15 cellular contexts compared by ENCODE assay signal in the genomic region with DNA sequence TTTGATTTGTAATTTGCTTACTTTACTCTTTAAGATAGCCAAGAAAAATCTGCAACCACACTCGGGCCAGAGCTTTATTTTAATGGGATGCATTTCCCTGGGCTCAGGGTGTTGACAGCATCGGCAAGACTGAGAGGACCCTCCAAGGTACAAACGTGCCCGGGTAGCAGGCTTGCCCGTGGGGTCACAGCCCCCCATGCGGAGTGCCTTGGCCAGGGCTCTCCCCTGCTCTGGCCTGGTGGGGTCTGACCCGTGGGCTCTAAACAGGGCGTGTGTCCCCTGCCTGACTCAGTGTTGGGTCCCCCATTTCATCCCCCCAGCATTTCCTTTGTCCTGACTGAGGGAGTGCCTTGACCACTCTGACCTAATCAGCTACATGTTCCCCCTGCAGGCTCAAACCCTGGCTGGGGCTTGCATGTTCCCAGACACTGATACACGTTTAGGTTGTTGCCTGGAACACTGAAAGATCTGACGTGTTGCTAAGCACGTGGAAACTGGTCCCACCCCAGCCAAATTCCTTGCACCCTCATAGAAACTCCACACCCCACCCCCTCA. TPM values are rescaled to one million over a fixed set of nuclear protein-coding genes. Genes with fewer than 3 reads are reported as not detected.
A peak's percentile ranks its signal among the peaks of the same experiment; 100 is the strongest.
DNase-seq lines count a peak whose midpoint lies in the region; ATAC-seq, FAIRE-seq and TF ChIP-seq lines count a peak whose summit lies in the region.
"Not testable (repeated sequence)": the region's sequence is repeated elsewhere in the genome, so short reads cannot be mapped to it uniquely, and the experiment has no call there.
"Had no signal": no experiment of that assay in that cellular context is flagged by ENCODE, and none has a peak within 500 bp of the region (broad histone marks: within the 10 kb centered on the region; RNA-seq: fewer than 3 reads in every experiment).

No MANE protein-coding gene starts in this region.

- not testable (repeated sequence) for TF ChIP-seq CTCF in K562 (IDR thresholded peaks at IDR 0.05 in 2 of 3, conservative IDR thresholded peaks at IDR 0.05 in 1 of 3; ENCODE audit: insufficient read depth in 2 of 3, low read depth in 1 of 3, low read length in 3 of 3); HepG2 (CRISPR knock-in tag; IDR thresholded peaks at IDR 0.05); upper lobe of right lung (IDR thresholded peaks at IDR 0.05)

- POLR2A ChIA-PET in K562 (lab: Yijun Ruan, JAX), result interaction anchor here (2.5 kb wide), 1 partner anchor 8 kb away, joined by 9 read pairs; the partner anchor contains the start of gene MZT2A
- POLR2A ChIA-PET in HepG2 (lab: Yijun Ruan, JAX), result not testable (repeated sequence)

- peak; percentile 15 for DNase-seq in activated T-cell treated with anti-CD3 and anti-CD28 coated beads, Interleukin-2, amount 50 U/mL, for 24 hours
- DNase-seq in K562 (ENCODE audit: extremely low read depth in 1 of 4, low spot score in 3 of 4); HepG2 (ENCODE audit: low spot score): not testable (repeated sequence)
- DNase-seq in cardiac septum (ENCODE audit: low spot score), result peak; percentile 56
- DNase-seq in posterior vena cava (ENCODE audit: low spot score), result peak; percentile 61
- DNase-seq in upper lobe of right lung, result peak; percentile 7

- intact Hi-C loops in K562 (cut with micrococcal nuclease), result loop anchor here (10.0 kb wide), 1 partner anchor 1300 kb away; the partner anchor contains the start of genes MZT2B and SMPD4
- intact Hi-C loops in cardiac septum (cut with DNase I); HepG2 (cut with micrococcal nuclease; ENCODE audit: unreplicated experiment); posterior vena cava (cut with DNase I); upper lobe of right lung (cut with DNase I): not testable (repeated sequence)

- H3K27me3 ChIP-seq in K562 (ENCODE audit: control insufficient read depth in 2 of 2, insufficient read depth in 2 of 2, low read length in 2 of 2); HepG2 (ENCODE audit: control insufficient read depth in 1 of 2, insufficient read depth in 2 of 2, low read length in 2 of 2); upper lobe of right lung: not testable (repeated sequence)

- not testable (repeated sequence) for H3K27ac ChIP-seq in K562 (ENCODE audit: extremely low read depth, low read depth, low read length); HepG2 (ENCODE audit: extremely low read length, insufficient read depth, low read length); upper lobe of right lung

- H3K9me3 Mint-ChIP-seq in activated T-cell treated with anti-CD3 and anti-CD28 coated beads, Interleukin-2, amount 50 U/mL, for 24 hours, result not testable (repeated sequence)

- ATAC-seq in K562, HepG2, upper lobe of right lung: not testable (repeated sequence)

- TF ChIP-seq POLR2A in K562 (conservative IDR thresholded peaks at IDR 0.05), result not testable (repeated sequence)
- TF ChIP-seq POLR2A in HepG2 (IDR thresholded peaks at IDR 0.05; ENCODE audit: insufficient read depth in 1 of 2, low read depth in 2 of 2, low read length in 2 of 2), result peak in 1 of 2 experiments; percentile 19; a peak in 1 of 4 replicates

- not testable (repeated sequence) for H3K9me3 ChIP-seq in K562 (replicated peaks; ENCODE audit: control insufficient read depth, insufficient read depth, low read depth, low read length); HepG2 (ENCODE audit: low read length); upper lobe of right lung

- H3K4me3 ChIP-seq in K562; HepG2 (replicated peaks in 1 of 3; ENCODE audit: insufficient read depth in 1 of 3, low read depth in 2 of 3, low read length in 3 of 3); upper lobe of right lung: not testable (repeated sequence)

- H3K27ac Mint-ChIP-seq in activated T-cell treated with anti-CD3 and anti-CD28 coated beads, Interleukin-2, amount 50 U/mL, for 24 hours, result not testable (repeated sequence)

- H2AFZ ChIP-seq in K562 (ENCODE audit: low read depth, low read length); HepG2 (ENCODE audit: low read length): not testable (repeated sequence)

- not testable (repeated sequence) for H3K4me3 Mint-ChIP-seq in activated T-cell treated with anti-CD3 and anti-CD28 coated beads, Interleukin-2, amount 50 U/mL, for 24 hours

- not testable (repeated sequence) for H3K9ac ChIP-seq in K562 (ENCODE audit: insufficient read depth in 1 of 2, low read depth in 2 of 2, low read length in 2 of 2); HepG2 (ENCODE audit: insufficient read depth, low read depth, low read length)

- H3K4me1 ChIP-seq in K562 (replicated peaks in 1 of 2; ENCODE audit: control insufficient read depth in 2 of 2, insufficient read depth in 2 of 2, low read length in 2 of 2) (peaks cover 0 to 19% of the 10 kb centered on the region in 2 experiments; a peak in 3 of 5 replicates), HepG2 (ENCODE audit: insufficient read depth, low read length) (peaks cover 27% of the 10 kb centered on the region)
- H3K4me1 ChIP-seq in upper lobe of right lung, result not testable (repeated sequence)

- H3K4me1 Mint-ChIP-seq in activated T-cell treated with anti-CD3 and anti-CD28 coated beads, Interleukin-2, amount 50 U/mL, for 24 hours (ENCODE audit: low read depth), result peaks cover 16% of the 10 kb centered on the region

- in situ Hi-C loops in K562 (cut with MboI), result not testable (repeated sequence)
- in situ Hi-C loops in HepG2 (cut with HindIII; ENCODE audit: extremely low pct_ligation_motif_present, low pct_unique_long_range_greater_than_20kb), result loop anchor here (25.0 kb wide), 1 partner anchor 1298 kb away; the partner anchor contains the start of genes MZT2B, SMPD4 and TUBA3E

- CTCF ChIA-PET in K562 (lab: Yijun Ruan, JAX; ENCODE audit: low intra/inter-chr PET ratio); HepG2 (lab: Yijun Ruan, JAX; ENCODE audit: low intra/inter-chr PET ratio, low total read pairs): not testable (repeated sequence)

- not testable (repeated sequence) for H4K20me1 ChIP-seq in K562 (replicated peaks; ENCODE audit: control insufficient read depth, insufficient read depth, low read length); HepG2 (ENCODE audit: insufficient read depth, low read length)

- not testable (repeated sequence) for H3K4me2 ChIP-seq in K562 (ENCODE audit: insufficient read depth, low read length); HepG2 (ENCODE audit: low read depth, low read length)

- BruUV-seq in K562 (replicated peaks; lab: Mats Ljungman, UMichigan); HepG2 (replicated peaks; lab: Mats Ljungman, UMichigan): not testable (repeated sequence)

- WGBS in K562 (ENCODE audit: insufficient coverage, low coverage, missing lambda C conversion rate), result 76% methylated on average over 11 of the region's 11 CpGs
- WGBS in HepG2 (ENCODE audit: low lambda C conversion rate), result 94% methylated on average over 9 of the region's 11 CpGs

- H3K9me1 ChIP-seq in K562 (ENCODE audit: control insufficient read depth, insufficient read depth, low read length), result not testable (repeated sequence)

- H3K36me3 Mint-ChIP-seq in activated T-cell treated with anti-CD3 and anti-CD28 coated beads, Interleukin-2, amount 50 U/mL, for 24 hours (ENCODE audit: low read depth), result peaks cover 64% of the 10 kb centered on the region

- peak; percentile 57 for FAIRE-seq in K562 (lab: Jason Lieb, UNC)
- FAIRE-seq in HepG2 (lab: Jason Lieb, UNC), result not testable (repeated sequence)

- peaks cover 43% of the 10 kb centered on the region; the same call in 1 of the 3 replicates for H3K36me3 ChIP-seq in K562 (ENCODE audit: control insufficient read depth, insufficient read depth, low read length)
- peaks cover 3 to 17% of the 10 kb centered on the region in 2 experiments; a peak in 3 of 5 replicates for H3K36me3 ChIP-seq in HepG2 (replicated peaks in 1 of 2; ENCODE audit: control insufficient read depth in 1 of 2, insufficient read depth in 2 of 2, low read length in 2 of 2)
- not testable (repeated sequence) for H3K36me3 ChIP-seq in upper lobe of right lung

- H3K27me3 Mint-ChIP-seq in activated T-cell treated with anti-CD3 and anti-CD28 coated beads, Interleukin-2, amount 50 U/mL, for 24 hours, result not testable (repeated sequence)

- peaks cover 20% of the 10 kb centered on the region for H3K79me2 ChIP-seq in K562 (ENCODE audit: control insufficient read depth, insufficient read depth, low read length)
- peaks cover 13% of the 10 kb centered on the region for H3K79me2 ChIP-seq in HepG2 (ENCODE audit: insufficient read depth, low read length)

- not testable (repeated sequence) for TF ChIP-seq EP300 in K562 (IDR thresholded peaks at IDR 0.05; ENCODE audit: low read length); HepG2 (IDR thresholded peaks at IDR 0.05; ENCODE audit: low read depth in 2 of 2, low read length in 2 of 2); HepG2 (CRISPR knock-in tag; IDR thresholded peaks at IDR 0.05; ENCODE audit: borderline replicate concordance)

- not testable (repeated sequence) for TF ChIP-seq RAD21 in K562 (CRISPR knock-in tag; conservative IDR thresholded peaks at IDR 0.05 in 1 of 2, IDR thresholded peaks at IDR 0.05 in 1 of 2); HepG2 (CRISPR knock-in tag; IDR thresholded peaks at IDR 0.05)

RNA-seq across cellular contexts. Expression of gene MZT2A, which starts 7.2 kb away (rescaled TPM):
- 25.8 and 78.6 TPM in 2 replicates for total RNA-seq in K562 (2011; cell fraction: chromatin; rRNA removed; ENCODE audit: low replicate concordance)
- total RNA-seq in K562 (2011; cell fraction: nucleolus; rRNA removed), result 83.4 and 85.7 TPM in 2 replicates
- 47.7 and 51.6 TPM in 2 replicates for total RNA-seq in K562 (2011; cell fraction: nucleoplasm; rRNA removed)
- total RNA-seq in K562 (2014; rRNA removed) (355 and 449 TPM in 2 replicates), K562 (2014; rRNA removed; fragmentation: Illumina TruSeq; extraction: Trizol) (14.0 and 16.2 TPM in 2 replicates), K562 (2015; rRNA removed; fragmentation: Illumina TruSeq; extraction: Trizol) (101 and 116 TPM in 2 replicates), K562 (2021) (261 and 263 TPM in 2 replicates), cardiac septum (79.3 TPM), HepG2 (2016; rRNA removed; fragmentation: Illumina TruSeq; extraction: Trizol) (291 and 349 TPM in 2 replicates), posterior vena cava (10 to 100 TPM; 42.8 to 44.5 TPM), upper lobe of right lung (46.5 TPM)
- polyA plus RNA-seq in K562 (2011; rRNA removed) (124 and 159 TPM in 2 replicates), K562 (2014; fragmentation: Illumina TruSeq; extraction: Trizol) (12.3 and 61.7 TPM in 2 replicates), K562 (2014; fragmentation: Nextera tagmentation; extraction: Ambion mirVana) (10 to 100 TPM in 1 of 2 experiments, 1 to 10 TPM in 1; 5.8 to 10.8 TPM), K562 (2014; rRNA removed) (313 and 341 TPM in 2 replicates), HepG2 (2011; rRNA removed) (205 and 221 TPM in 2 replicates)
- 129 and 471 TPM in 2 replicates for polyA plus RNA-seq in K562 (2011; cell fraction: cytosol; rRNA removed)
- 79.8 and 83.1 TPM in 2 replicates for polyA plus RNA-seq in K562 (2011; cell fraction: nucleus; rRNA removed)
- polyA plus RNA-seq in K562 (2012), result 211 and 226 TPM in 2 replicates
- 11.0 and 12.8 TPM in 2 replicates for polyA minus RNA-seq in K562 (2011; rRNA and poly(A)+ RNA removed)
- polyA minus RNA-seq in K562 (2011; cell fraction: cytosol; rRNA and poly(A)+ RNA removed), result 40.8 and 54.0 TPM in 2 replicates
- 29.5 and 33.0 TPM in 2 replicates for polyA minus RNA-seq in K562 (2011; cell fraction: nucleus; rRNA and poly(A)+ RNA removed)
- total RNA-seq in HepG2 (2016; cell fraction: cytosol; rRNA removed; fragmentation: Illumina TruSeq; extraction: Trizol; ENCODE audit: low read depth), result 428 and 487 TPM in 2 replicates
- total RNA-seq in HepG2 (2016; cell fraction: insoluble cytoplasmic fraction; rRNA removed; fragmentation: Illumina TruSeq; extraction: Trizol), result 289 and 347 TPM in 2 replicates
- total RNA-seq in HepG2 (2016; cell fraction: membrane; rRNA removed; fragmentation: Illumina TruSeq; extraction: Trizol), result 466 and 543 TPM in 2 replicates
- total RNA-seq in HepG2 (2016; cell fraction: nucleus; rRNA removed; fragmentation: Illumina TruSeq; extraction: Trizol), result 119 and 151 TPM in 2 replicates
- 115 and 305 TPM in 2 replicates for polyA plus RNA-seq in HepG2 (2011; cell fraction: cytosol; rRNA removed)
- 112 and 128 TPM in 2 replicates for polyA plus RNA-seq in HepG2 (2011; cell fraction: nucleus; rRNA removed)
- 143 and 187 TPM in 2 replicates for polyA plus RNA-seq in HepG2 (2012)
- 374 and 433 TPM in 2 replicates for polyA plus RNA-seq in HepG2 (2016; cell fraction: cytosol; fragmentation: Illumina TruSeq; extraction: Trizol; ENCODE audit: low read depth)
- polyA plus RNA-seq in HepG2 (2016; cell fraction: insoluble cytoplasmic fraction; fragmentation: Illumina TruSeq; extraction: Trizol; ENCODE audit: low read depth), result 239 and 240 TPM in 2 replicates
- 346 and 362 TPM in 2 replicates for polyA plus RNA-seq in HepG2 (2016; cell fraction: membrane; fragmentation: Illumina TruSeq; extraction: Trizol; ENCODE audit: low read depth)
- polyA plus RNA-seq in HepG2 (2016; cell fraction: nucleus; fragmentation: Illumina TruSeq; extraction: Trizol; ENCODE audit: insufficient read depth, low read depth), result 193 and 199 TPM in 2 replicates
- polyA minus RNA-seq in HepG2 (2011; rRNA and poly(A)+ RNA removed; ENCODE audit: low replicate concordance), result 27.1 and 58.6 TPM in 2 replicates
- polyA minus RNA-seq in HepG2 (2011; cell fraction: cytosol; rRNA and poly(A)+ RNA removed), result 43.0 and 50.7 TPM in 2 replicates
- 27.1 and 31.8 TPM in 2 replicates for polyA minus RNA-seq in HepG2 (2011; cell fraction: nucleus; rRNA and poly(A)+ RNA removed)

RNA-seq across cellular contexts. Expression of gene TUBA3D, which starts 9.1 kb away (rescaled TPM):
- total RNA-seq in K562 (2011; cell fraction: chromatin; rRNA removed; ENCODE audit: low replicate concordance), result not detected in 2 replicates
- total RNA-seq in K562 (2011; cell fraction: nucleolus; rRNA removed), result not detected in 2 replicates
- total RNA-seq in K562 (2011; cell fraction: nucleoplasm; rRNA removed), result not detected in 2 replicates
- total RNA-seq in K562 (2014; rRNA removed), result not detected in 2 replicates
- not detected in 2 replicates for total RNA-seq in K562 (2014; rRNA removed; fragmentation: Illumina TruSeq; extraction: Trizol)
- not detected in 2 replicates for total RNA-seq in K562 (2015; rRNA removed; fragmentation: Illumina TruSeq; extraction: Trizol)
- not detected in 2 replicates for total RNA-seq in K562 (2021)
- polyA plus RNA-seq in K562 (2011; rRNA removed), result 0.14 TPM in 1 of 2 replicates, not detected in the other
- polyA plus RNA-seq in K562 (2011; cell fraction: cytosol; rRNA removed), result 0.43 TPM in 1 of 2 replicates, not detected in the other
- 0.07 TPM in 1 of 2 replicates, not detected in the other for polyA plus RNA-seq in K562 (2011; cell fraction: nucleus; rRNA removed)
- 0.20 and 0.44 TPM in 2 replicates for polyA plus RNA-seq in K562 (2012)
- not detected in 2 replicates for polyA plus RNA-seq in K562 (2014; fragmentation: Illumina TruSeq; extraction: Trizol)
- not detected for polyA plus RNA-seq in K562 (2014; fragmentation: Nextera tagmentation; extraction: Ambion mirVana)
- polyA plus RNA-seq in K562 (2014; rRNA removed), result not detected in 2 replicates
- polyA minus RNA-seq in K562 (2011; rRNA and poly(A)+ RNA removed), result not detected in 2 replicates
- polyA minus RNA-seq in K562 (2011; cell fraction: cytosol; rRNA and poly(A)+ RNA removed), result not detected in 2 replicates
- polyA minus RNA-seq in K562 (2011; cell fraction: nucleus; rRNA and poly(A)+ RNA removed), result not detected in 2 replicates
- total RNA-seq in cardiac septum, result 4.0 TPM
- not detected in 2 replicates for total RNA-seq in HepG2 (2016; rRNA removed; fragmentation: Illumina TruSeq; extraction: Trizol)
- not detected in 2 replicates for total RNA-seq in HepG2 (2016; cell fraction: cytosol; rRNA removed; fragmentation: Illumina TruSeq; extraction: Trizol; ENCODE audit: low read depth)
- not detected in 2 replicates for total RNA-seq in HepG2 (2016; cell fraction: insoluble cytoplasmic fraction; rRNA removed; fragmentation: Illumina TruSeq; extraction: Trizol)
- not detected in 2 replicates for total RNA-seq in HepG2 (2016; cell fraction: membrane; rRNA removed; fragmentation: Illumina TruSeq; extraction: Trizol)
- total RNA-seq in HepG2 (2016; cell fraction: nucleus; rRNA removed; fragmentation: Illumina TruSeq; extraction: Trizol), result not detected in 2 replicates
- polyA plus RNA-seq in HepG2 (2011; rRNA removed), result not detected in 2 replicates
- polyA plus RNA-seq in HepG2 (2011; cell fraction: cytosol; rRNA removed), result not detected in 2 replicates
- not detected in 2 replicates for polyA plus RNA-seq in HepG2 (2011; cell fraction: nucleus; rRNA removed)
- polyA plus RNA-seq in HepG2 (2012), result 0.15 and 0.28 TPM in 2 replicates
- polyA plus RNA-seq in HepG2 (2016; cell fraction: cytosol; fragmentation: Illumina TruSeq; extraction: Trizol; ENCODE audit: low read depth), result not detected in 2 replicates
- polyA plus RNA-seq in HepG2 (2016; cell fraction: insoluble cytoplasmic fraction; fragmentation: Illumina TruSeq; extraction: Trizol; ENCODE audit: low read depth), result not detected in 2 replicates
- not detected in 2 replicates for polyA plus RNA-seq in HepG2 (2016; cell fraction: membrane; fragmentation: Illumina TruSeq; extraction: Trizol; ENCODE audit: low read depth)
- not detected in 2 replicates for polyA plus RNA-seq in HepG2 (2016; cell fraction: nucleus; fragmentation: Illumina TruSeq; extraction: Trizol; ENCODE audit: insufficient read depth, low read depth)
- 0.09 TPM in 1 of 2 replicates, not detected in the other for polyA minus RNA-seq in HepG2 (2011; rRNA and poly(A)+ RNA removed; ENCODE audit: low replicate concordance)
- not detected in 2 replicates for polyA minus RNA-seq in HepG2 (2011; cell fraction: cytosol; rRNA and poly(A)+ RNA removed)
- not detected in 2 replicates for polyA minus RNA-seq in HepG2 (2011; cell fraction: nucleus; rRNA and poly(A)+ RNA removed)
- total RNA-seq in posterior vena cava, result not detected
- total RNA-seq in upper lobe of right lung, result not detected
- total RNA-seq: A673; CD4-positive, alpha-beta memory T cell; CD4-positive, CD25-positive, alpha-beta regulatory T cell; CD8-positive, alpha-beta memory T cell; Daoy; G401; GM12878 had no signal
- polyA plus RNA-seq: AG04450; CD14-positive monocyte; CD4-positive, alpha-beta memory T cell; CD4-positive, CD25-positive, alpha-beta regulatory T cell had no signal

RNA-seq across cellular contexts. Expression of gene CCDC74A, which starts 42.7 kb away (rescaled TPM):
- 34.1 and 111 TPM in 2 replicates for total RNA-seq in K562 (2011; cell fraction: chromatin; rRNA removed; ENCODE audit: low replicate concordance)
- 65.5 and 86.6 TPM in 2 replicates for total RNA-seq in K562 (2011; cell fraction: nucleolus; rRNA removed)
- total RNA-seq in K562 (2011; cell fraction: nucleoplasm; rRNA removed), result 51.4 and 61.8 TPM in 2 replicates
- total RNA-seq in K562 (2014; rRNA removed) (19.5 and 28.0 TPM in 2 replicates), K562 (2014; rRNA removed; fragmentation: Illumina TruSeq; extraction: Trizol) (3.7 and 4.3 TPM in 2 replicates), K562 (2015; rRNA removed; fragmentation: Illumina TruSeq; extraction: Trizol) (9.5 and 9.6 TPM in 2 replicates), K562 (2021) (12.5 and 13.1 TPM in 2 replicates), cardiac septum (1.1 TPM), HepG2 (2016; rRNA removed; fragmentation: Illumina TruSeq; extraction: Trizol) (0.15 TPM in 1 of 2 replicates, not detected in the other), posterior vena cava (1 to 10 TPM; 3.9 to 4.4 TPM), upper lobe of right lung (1.2 TPM)
- polyA plus RNA-seq in K562 (2011; rRNA removed) (22.1 and 29.0 TPM in 2 replicates), K562 (2014; fragmentation: Illumina TruSeq; extraction: Trizol) (8.8 and 11.0 TPM in 2 replicates), K562 (2014; fragmentation: Nextera tagmentation; extraction: Ambion mirVana) (1 to 10 TPM; 1.1 to 1.3 TPM), K562 (2014; rRNA removed) (25.1 and 38.1 TPM in 2 replicates), HepG2 (2011; rRNA removed) (0.17 and 0.18 TPM in 2 replicates)
- polyA plus RNA-seq in K562 (2011; cell fraction: cytosol; rRNA removed), result 19.9 and 23.2 TPM in 2 replicates
- polyA plus RNA-seq in K562 (2011; cell fraction: nucleus; rRNA removed), result 128 and 170 TPM in 2 replicates
- polyA plus RNA-seq in K562 (2012), result 11.6 and 20.5 TPM in 2 replicates
- polyA minus RNA-seq in K562 (2011; rRNA and poly(A)+ RNA removed), result 4.6 and 4.9 TPM in 2 replicates
- polyA minus RNA-seq in K562 (2011; cell fraction: cytosol; rRNA and poly(A)+ RNA removed), result 5.3 and 10.2 TPM in 2 replicates
- polyA minus RNA-seq in K562 (2011; cell fraction: nucleus; rRNA and poly(A)+ RNA removed), result 20.9 and 21.0 TPM in 2 replicates
- 0.35 and 0.40 TPM in 2 replicates for total RNA-seq in HepG2 (2016; cell fraction: cytosol; rRNA removed; fragmentation: Illumina TruSeq; extraction: Trizol; ENCODE audit: low read depth)
- total RNA-seq in HepG2 (2016; cell fraction: insoluble cytoplasmic fraction; rRNA removed; fragmentation: Illumina TruSeq; extraction: Trizol), result 0.15 TPM in 1 of 2 replicates, not detected in the other
- 0.28 and 0.46 TPM in 2 replicates for total RNA-seq in HepG2 (2016; cell fraction: membrane; rRNA removed; fragmentation: Illumina TruSeq; extraction: Trizol)
- total RNA-seq in HepG2 (2016; cell fraction: nucleus; rRNA removed; fragmentation: Illumina TruSeq; extraction: Trizol), result not detected in 2 replicates
- polyA plus RNA-seq in HepG2 (2011; cell fraction: cytosol; rRNA removed), result 0.04 TPM in 1 of 2 replicates, not detected in the other
- polyA plus RNA-seq in HepG2 (2011; cell fraction: nucleus; rRNA removed), result 0.57 and 0.92 TPM in 2 replicates
- polyA plus RNA-seq in HepG2 (2012), result not detected in 2 replicates
- 0.22 and 0.25 TPM in 2 replicates for polyA plus RNA-seq in HepG2 (2016; cell fraction: cytosol; fragmentation: Illumina TruSeq; extraction: Trizol; ENCODE audit: low read depth)
- polyA plus RNA-seq in HepG2 (2016; cell fraction: insoluble cytoplasmic fraction; fragmentation: Illumina TruSeq; extraction: Trizol; ENCODE audit: low read depth), result not detected in 2 replicates
- 0.19 and 0.52 TPM in 2 replicates for polyA plus RNA-seq in HepG2 (2016; cell fraction: membrane; fragmentation: Illumina TruSeq; extraction: Trizol; ENCODE audit: low read depth)
- polyA plus RNA-seq in HepG2 (2016; cell fraction: nucleus; fragmentation: Illumina TruSeq; extraction: Trizol; ENCODE audit: insufficient read depth, low read depth), result 0.51 TPM in 1 of 2 replicates, not detected in the other
- 0.14 and 0.47 TPM in 2 replicates for polyA minus RNA-seq in HepG2 (2011; rRNA and poly(A)+ RNA removed; ENCODE audit: low replicate concordance)
- polyA minus RNA-seq in HepG2 (2011; cell fraction: cytosol; rRNA and poly(A)+ RNA removed), result not detected in 2 replicates
- polyA minus RNA-seq in HepG2 (2011; cell fraction: nucleus; rRNA and poly(A)+ RNA removed), result 0.62 TPM in 1 of 2 replicates, not detected in the other
- polyA plus RNA-seq: CD14-positive monocyte had no signal
